12 cellular contexts compared by ENCODE assay signal in genomic region chr4:9812530-9813340, GRCh38. TPM values are rescaled to one million over a fixed set of nuclear protein-coding genes. Genes with fewer than 3 reads are reported as not detected.
DNase-seq lines count a peak whose midpoint lies in the region; ATAC-seq and TF ChIP-seq lines count a peak whose summit lies in the region.
"Had no signal": no experiment of that assay in that cellular context is flagged by ENCODE, and none has a peak within 500 bp of the region (broad histone marks: within the 10 kb centered on the region; RNA-seq: fewer than 3 reads in every experiment).

No MANE protein-coding gene starts in this region.

- H3K36me3 ChIP-seq in brain microvascular endothelial cell (replicated peaks): no peaks in the 10 kb centered on the region
- H3K36me3 ChIP-seq in mammary epithelial cell (ENCODE audit: insufficient read depth, low read length): no peaks in the 10 kb centered on the region
- H3K36me3 ChIP-seq: cardiac muscle cell, upper lobe of left lung had no signal

- intact Hi-C loops in mammary epithelial cell (cut with micrococcal nuclease): no loop called here

- H3K27ac ChIP-seq in brain microvascular endothelial cell (no peak overlapping the region), mammary epithelial cell (ENCODE audit: insufficient read depth, low read depth, low read length) (no peak overlapping the region)
- H3K27ac ChIP-seq: cardiac muscle cell, upper lobe of left lung, VCaP had no signal

- no peak for TF ChIP-seq CTCF in brain microvascular endothelial cell (IDR thresholded peaks at IDR 0.05; ENCODE audit: low read depth, low read length, missing control alignments)
- no peak for TF ChIP-seq CTCF in mammary epithelial cell (conservative IDR thresholded peaks at IDR 0.05 in 1 of 2, IDR thresholded peaks at IDR 0.05 in 1 of 2; ENCODE audit: extremely low read depth in 1 of 2, insufficient read depth in 1 of 2, low read depth in 1 of 2, low read length in 2 of 2)

- H2AFZ ChIP-seq in mammary epithelial cell (ENCODE audit: low read depth, low read length): no peak overlapping the region

- no peak overlapping the region for H3K4me2 ChIP-seq in mammary epithelial cell (ENCODE audit: insufficient read depth, low read depth, low read length)

- in situ Hi-C loops in brain microvascular endothelial cell (cut with HindIII; ENCODE audit: low pct_ligation_motif_present, low sequenced_read_pairs) (no loop called here), mammary epithelial cell (cut with MboI; ENCODE audit: low sequenced_read_pairs in 2 of 2) (no loop called here)

- no peaks in the 10 kb centered on the region for H3K79me2 ChIP-seq in mammary epithelial cell (ENCODE audit: insufficient read depth, low read length)

- CTCF ChIA-PET in mammary epithelial cell (lab: Charles Lee; ENCODE audit: low non-redundant PET): no interaction called here

- no peak overlapping the region for H3K9ac ChIP-seq in mammary epithelial cell (ENCODE audit: insufficient read depth, low read length)

- no peaks in the 10 kb centered on the region for H3K4me1 ChIP-seq in mammary epithelial cell (ENCODE audit: insufficient read depth, low read length)
- H3K4me1 ChIP-seq: upper lobe of left lung had no signal

- BruUV-seq in mammary epithelial cell (replicated peaks; lab: Mats Ljungman, UMichigan): no TSS peak

- H3K4me3 ChIP-seq in brain microvascular endothelial cell (ENCODE audit: low read depth, low read length) (no peak overlapping the region), mammary epithelial cell (replicated peaks in 1 of 3; ENCODE audit: insufficient read depth in 1 of 3, low read depth in 2 of 3, low read length in 3 of 3) (no peak overlapping the region)
- H3K4me3 ChIP-seq: cardiac muscle cell, upper lobe of left lung had no signal

- dilution Hi-C loops in mammary epithelial cell (cut with HindIII; ENCODE audit: low sequenced_read_pairs): no loop called here

- DNase-seq in brain microvascular endothelial cell (peak; percentile 1), mammary epithelial cell (no peak), NCI-H2081 treated with DMSO at 0.1 percent for 48 hours (lab: John Stamatoyannopoulos, UW) (no peak)
- DNase-seq in stimulated activated CD4-positive, alpha-beta T cell treated with anti-CD3 and anti-CD28 coated beads, Interleukin-2, amount 100 ng/mL, for 24 hours: no peak
- no peak for DNase-seq in activated CD4-positive, alpha-beta T cell treated with anti-CD3 and anti-CD28 coated beads for 4 hours
- DNase-seq: GDM1, upper lobe of left lung had no signal

- H4K20me1 ChIP-seq in mammary epithelial cell (ENCODE audit: insufficient read depth, low read length): no peaks in the 10 kb centered on the region

- ATAC-seq in GM18502 (IDR thresholded peaks at IDR 0.05; ENCODE audit: poor library complexity, unreplicated experiment) (peak; percentile 94), GM21360 (IDR thresholded peaks at IDR 0.05; ENCODE audit: unreplicated experiment) (peak; percentile 80), HG03196 (IDR thresholded peaks at IDR 0.05; ENCODE audit: unreplicated experiment) (peak; percentile 89)

- 54% methylated on average over 4 of the region's 4 CpGs for WGBS in mammary epithelial cell (ENCODE audit: low coverage, missing lambda C conversion rate)

- H3K9me3 ChIP-seq in mammary epithelial cell (replicated peaks; ENCODE audit: insufficient read depth, low read length): no peaks in the 10 kb centered on the region
- H3K9me3 ChIP-seq: upper lobe of left lung had no signal

- H3K27me3 ChIP-seq in brain microvascular endothelial cell (replicated peaks): no peaks in the 10 kb centered on the region
- no peaks in the 10 kb centered on the region for H3K27me3 ChIP-seq in mammary epithelial cell (ENCODE audit: insufficient read depth, low read length)
- H3K27me3 ChIP-seq: cardiac muscle cell, upper lobe of left lung had no signal

RNA-seq across cellular contexts. Expression of gene DRD5, which starts 31.3 kb away (rescaled TPM):
- total RNA-seq in mammary epithelial cell: not detected
- polyA plus RNA-seq in mammary epithelial cell: not detected
- not detected for polyA minus RNA-seq in mammary epithelial cell
- total RNA-seq: cardiac muscle cell, upper lobe of left lung had no signal
- polyA plus RNA-seq: cardiac muscle cell had no signal
